8 cellular contexts compared by ENCODE assay signal in genomic region chr16:50152386-50152806, GRCh38. TPM values are rescaled to one million over a fixed set of nuclear protein-coding genes. Genes with fewer than 3 reads are reported as not detected.
A peak's percentile ranks its signal among the peaks of the same experiment; 100 is the strongest.
DNase-seq lines count a peak whose midpoint lies in the region; ATAC-seq lines count a peak whose summit lies in the region.

No MANE protein-coding gene starts in this region.

- H3K4me1 Mint-ChIP-seq in activated CD4-positive, alpha-beta T cell treated with anti-CD3 and anti-CD28 coated beads, Interleukin-2, amount 10 ng/mL, durations not matched to agents 24 days and 14 days, result peaks cover 30% of the 10 kb centered on the region
- peaks cover 33% of the 10 kb centered on the region for H3K4me1 Mint-ChIP-seq in dendritic cell treated with granulocyte-macrophage colony-stimulating factor and Interleukin-4, amounts not matched to agents 40 ng/mL and 50 ng/mL, for 4 days (ENCODE audit: low read depth)

- DNase-seq in activated CD4-positive, alpha-beta T cell treated with anti-CD3 and anti-CD28 coated beads, Interleukin-2, amount 10 ng/mL, durations not matched to agents 24 days and 14 days, result peak; percentile 93
- DNase-seq in midbrain (lab: John Stamatoyannopoulos, UW), result peak; percentile 29
- peak; percentile 37 to 43 for DNase-seq in stimulated activated CD8-positive, alpha-beta memory T cell treated with anti-CD3 and anti-CD28 coated beads, Interleukin-4, amount 100 ng/mL, for 4 hours (ENCODE audit: low read depth in 2 of 2, low spot score in 1 of 2)
- no peak for DNase-seq in middle frontal gyrus (ENCODE audit: extremely low spot score, low spot score)

- H3K9me3 ChIP-seq in ES-I3 (ENCODE audit: control insufficient read depth, insufficient read depth, low read length), result no peaks in the 10 kb centered on the region
- no peaks in the 10 kb centered on the region for H3K9me3 ChIP-seq in KOPT-K1 (ENCODE audit: insufficient read depth, low read length, poor library complexity, severe bottlenecking)

- H3K9me3 Mint-ChIP-seq in activated CD4-positive, alpha-beta T cell treated with anti-CD3 and anti-CD28 coated beads, Interleukin-2, amount 10 ng/mL, durations not matched to agents 24 days and 14 days, result no peaks in the 10 kb centered on the region
- no peaks in the 10 kb centered on the region for H3K9me3 Mint-ChIP-seq in dendritic cell treated with granulocyte-macrophage colony-stimulating factor and Interleukin-4, amounts not matched to agents 40 ng/mL and 50 ng/mL, for 4 days

- peak overlapping the region; percentile 96 for H3K9ac ChIP-seq in ES-I3 (ENCODE audit: low read depth, low read length)

- H3K27ac Mint-ChIP-seq in activated CD4-positive, alpha-beta T cell treated with anti-CD3 and anti-CD28 coated beads, Interleukin-2, amount 10 ng/mL, durations not matched to agents 24 days and 14 days, result peak overlapping the region; percentile 94
- H3K27ac Mint-ChIP-seq in dendritic cell treated with granulocyte-macrophage colony-stimulating factor and Interleukin-4, amounts not matched to agents 40 ng/mL and 50 ng/mL, for 4 days, result peak overlapping the region; percentile 91

- H3K27me3 Mint-ChIP-seq in activated CD4-positive, alpha-beta T cell treated with anti-CD3 and anti-CD28 coated beads, Interleukin-2, amount 10 ng/mL, durations not matched to agents 24 days and 14 days, result no peaks in the 10 kb centered on the region
- H3K27me3 Mint-ChIP-seq in dendritic cell treated with granulocyte-macrophage colony-stimulating factor and Interleukin-4, amounts not matched to agents 40 ng/mL and 50 ng/mL, for 4 days, result no peaks in the 10 kb centered on the region

- H3K36me3 ChIP-seq in ES-I3 (ENCODE audit: insufficient read depth, low read length) (no peaks in the 10 kb centered on the region), KOPT-K1 (ENCODE audit: insufficient read depth, low read length) (no peaks in the 10 kb centered on the region)

- peak overlapping the region; percentile 88 for H3K4me3 Mint-ChIP-seq in activated CD4-positive, alpha-beta T cell treated with anti-CD3 and anti-CD28 coated beads, Interleukin-2, amount 10 ng/mL, durations not matched to agents 24 days and 14 days
- peak overlapping the region; percentile 81 for H3K4me3 Mint-ChIP-seq in dendritic cell treated with granulocyte-macrophage colony-stimulating factor and Interleukin-4, amounts not matched to agents 40 ng/mL and 50 ng/mL, for 4 days

- peaks cover 9% of the 10 kb centered on the region for H3K36me3 Mint-ChIP-seq in activated CD4-positive, alpha-beta T cell treated with anti-CD3 and anti-CD28 coated beads, Interleukin-2, amount 10 ng/mL, durations not matched to agents 24 days and 14 days (ENCODE audit: low read depth)
- H3K36me3 Mint-ChIP-seq in dendritic cell treated with granulocyte-macrophage colony-stimulating factor and Interleukin-4, amounts not matched to agents 40 ng/mL and 50 ng/mL, for 4 days (ENCODE audit: low read depth), result peaks cover 25% of the 10 kb centered on the region

- peak overlapping the region; percentile 92 for H3K27ac ChIP-seq in KOPT-K1 (ENCODE audit: low read depth, low read length, poor library complexity, severe bottlenecking)

- peaks cover 4% of the 10 kb centered on the region; the same call in 1 of the 2 replicates for H3K4me1 ChIP-seq in ES-I3 (ENCODE audit: insufficient read depth, low read length)

- intact Hi-C loops in activated CD4-positive, alpha-beta T cell treated with anti-CD3 and anti-CD28 coated beads, Interleukin-2, amount 10 ng/mL, durations not matched to agents 24 days and 14 days (cut with micrococcal nuclease), result loop anchor here (1.0 to 5.0 kb wide), 6 partner anchors 31 to 590 kb away; partner anchors contain the start of gene CYLD
- intact Hi-C loops in dendritic cell treated with granulocyte-macrophage colony-stimulating factor and Interleukin-4, amounts not matched to agents 40 ng/mL and 50 ng/mL, for 4 days (cut with micrococcal nuclease), result loop anchor here (1.0 to 10.0 kb wide), 3 partner anchors 87 to 212 kb away; partner anchors contain the start of genes BRD7 and HEATR3

- peak; percentile 55 for ATAC-seq in GM21723 (IDR thresholded peaks at IDR 0.05; ENCODE audit: unreplicated experiment)

RNA-seq across cellular contexts. Expression of gene TENT4B, which starts 0.7 kb away (rescaled TPM):
- 16.6 and 18.5 TPM in 2 replicates for total RNA-seq in activated CD4-positive, alpha-beta T cell treated with anti-CD3 and anti-CD28 coated beads, Interleukin-2, amount 10 ng/mL, durations not matched to agents 24 days and 14 days
